In genomic region chr5:140982083-140982716, GRCh38 we compare ENCODE assay signal across 25 cellular contexts. TPM values are rescaled to one million over a fixed set of nuclear protein-coding genes. Genes with fewer than 3 reads are reported as not detected.
"Had no signal": no experiment of that assay in that cellular context is flagged by ENCODE, and none has a peak within 500 bp of the region (broad histone marks: within the 10 kb centered on the region; RNA-seq: fewer than 3 reads in every experiment).

No MANE protein-coding gene starts in this region.

- ATAC-seq: gastrocnemius medialis, heart right ventricle, left cardiac atrium, left lung, left ventricle myocardium superior, lower lobe of right lung, mucosa of descending colon had no signal

- H3K27ac ChIP-seq: coronary artery, dorsolateral prefrontal cortex, esophagus muscularis mucosa, gastrocnemius medialis, heart right ventricle, left lung, lower lobe of right lung had no signal

- H3K4me1 ChIP-seq: gastrocnemius medialis, heart right ventricle, left lung had no signal

- DNase-seq: dermis blood vessel endothelial cell; dorsolateral prefrontal cortex; effector CD4-positive, alpha-beta T cell; effector memory CD4-positive, alpha-beta T cell; foreskin fibroblast; foreskin melanocyte; gastrocnemius medialis; glutamatergic neuron; head of caudate nucleus; heart right ventricle; hippocampal formation; left cardiac atrium; left lung; left ventricle myocardium superior; lower lobe of right lung; mesenchymal stem cell; mucosa of descending colon; naive B cell had no signal

- FAIRE-seq: endothelial cell of umbilical vein, islet of Langerhans, keratinocyte had no signal

- H3K4me3 ChIP-seq: coronary artery, dorsolateral prefrontal cortex, esophagus muscularis mucosa, gastrocnemius medialis, heart right ventricle, left lung, lower lobe of right lung, mucosa of descending colon had no signal

- H3K27me3 ChIP-seq: dorsolateral prefrontal cortex, esophagus muscularis mucosa, left lung had no signal

- H3K9me3 ChIP-seq: esophagus muscularis mucosa, gastrocnemius medialis, heart right ventricle, left lung, lower lobe of right lung, mucosa of descending colon had no signal

- H3K36me3 ChIP-seq: gastrocnemius medialis, heart right ventricle, left lung, lower lobe of right lung had no signal

RNA-seq across cellular contexts. Expression of gene PCDHAC2, which starts 15.9 kb away (rescaled TPM):
- total RNA-seq: epithelial cell of proximal tubule, glomerular endothelial cell had no signal

RNA-seq across cellular contexts. Expression of gene PCDHAC1, which starts 56.1 kb away (rescaled TPM):
- total RNA-seq: endothelial cell of umbilical vein, epithelial cell of proximal tubule had no signal
- polyA plus RNA-seq: endothelial cell of umbilical vein, heart right ventricle had no signal
